Comparison of ENCODE assay signal across 16 cellular contexts in genomic region chr1:85705940-85706339, GRCh38. TPM values are rescaled to one million over a fixed set of nuclear protein-coding genes. Genes with fewer than 3 reads are reported as not detected.
DNase-seq lines count a peak whose midpoint lies in the region; ATAC-seq and TF ChIP-seq lines count a peak whose summit lies in the region.
"Had no signal": no experiment of that assay in that cellular context is flagged by ENCODE, and none has a peak within 500 bp of the region (broad histone marks: within the 10 kb centered on the region; RNA-seq: fewer than 3 reads in every experiment).

No MANE protein-coding gene starts in this region.

- DNase-seq in activated CD4-positive, alpha-beta T cell treated with anti-CD3 and anti-CD28 coated beads for 36 hours, result no peak
- DNase-seq in activated CD4-positive, alpha-beta T cell treated with anti-CD3 and anti-CD28 coated beads, Interleukin-2, amount 50 U/mL, for 4 hours, result no peak
- no peak for DNase-seq in HFFc6
- DNase-seq in activated naive CD8-positive, alpha-beta T cell treated with anti-CD3 and anti-CD28 coated beads for 36 hours, result no peak
- DNase-seq in natural killer cell treated with Interleukin-12 subunit alpha and Interleukin-12 subunit beta and Interleukin-15 and Interleukin-18, amount 100 ng/mL, for 72 hours (ENCODE audit: low spot score), result no peak
- no peak for DNase-seq in NCI-H524 treated with DMSO at 0.1 percent for 48 hours (lab: John Stamatoyannopoulos, UW)
- DNase-seq: aorta, hypothalamus, left lung, NCI-H1930, NCI-H524, Peyer's patch, SW 1271, testis had no signal

- ATAC-seq in activated CD4-positive, alpha-beta T cell treated with anti-CD3 and anti-CD28 coated beads for 36 hours, result no peak
- ATAC-seq in natural killer cell treated with Interleukin-12 subunit alpha and Interleukin-12 subunit beta and Interleukin-15 and Interleukin-18, amount 100 ng/mL, for 72 hours, result no peak
- ATAC-seq in HG02885 (IDR thresholded peaks at IDR 0.05; ENCODE audit: poor library complexity, unreplicated experiment), result no peak
- ATAC-seq in GM21390 (IDR thresholded peaks at IDR 0.05; ENCODE audit: unreplicated experiment), result no peak
- ATAC-seq: left lung had no signal

- CTCF ChIA-PET in activated CD4-positive, alpha-beta T cell treated with anti-CD3 and anti-CD28 coated beads for 36 hours (lab: Charles Lee), result interaction anchor here (0.6 to 0.9 kb wide), 2 partner anchors 12 to 453 kb away, joined by 3 to 4 read pairs; no protein-coding TSS in a partner anchor

- peaks cover 27% of the 10 kb centered on the region for H3K4me1 Mint-ChIP-seq in activated CD4-positive, alpha-beta T cell treated with anti-CD3 and anti-CD28 coated beads for 36 hours
- H3K4me1 Mint-ChIP-seq in HFFc6 (ENCODE audit: low read depth), result peaks cover 20% of the 10 kb centered on the region
- H3K4me1 Mint-ChIP-seq in activated naive CD8-positive, alpha-beta T cell treated with anti-CD3 and anti-CD28 coated beads for 36 hours, result peaks cover 21% of the 10 kb centered on the region
- peaks cover 13 to 25% of the 10 kb centered on the region in 2 donors for H3K4me1 Mint-ChIP-seq in natural killer cell treated with Interleukin-12 subunit alpha and Interleukin-12 subunit beta and Interleukin-15 and Interleukin-18, amount 100 ng/mL, for 72 hours (ENCODE audit: low read depth in 2 of 2)

- peaks cover 26% of the 10 kb centered on the region for H3K36me3 Mint-ChIP-seq in activated CD4-positive, alpha-beta T cell treated with anti-CD3 and anti-CD28 coated beads for 36 hours (ENCODE audit: low read depth)
- H3K36me3 Mint-ChIP-seq in HFFc6 (ENCODE audit: low read depth), result peaks cover 43% of the 10 kb centered on the region
- peaks cover 28% of the 10 kb centered on the region for H3K36me3 Mint-ChIP-seq in activated naive CD8-positive, alpha-beta T cell treated with anti-CD3 and anti-CD28 coated beads for 36 hours
- peaks cover 20% of the 10 kb centered on the region for H3K36me3 Mint-ChIP-seq in natural killer cell treated with Interleukin-12 subunit alpha and Interleukin-12 subunit beta and Interleukin-15 and Interleukin-18, amount 100 ng/mL, for 72 hours

- H3K4me3 Mint-ChIP-seq in activated CD4-positive, alpha-beta T cell treated with anti-CD3 and anti-CD28 coated beads for 36 hours, result peak overlapping the region; percentile 38
- peak overlapping the region; percentile 61 for H3K4me3 Mint-ChIP-seq in HFFc6
- H3K4me3 Mint-ChIP-seq in activated naive CD8-positive, alpha-beta T cell treated with anti-CD3 and anti-CD28 coated beads for 36 hours, result peak overlapping the region; percentile 50
- peak overlapping the region; percentile 47 for H3K4me3 Mint-ChIP-seq in natural killer cell treated with Interleukin-12 subunit alpha and Interleukin-12 subunit beta and Interleukin-15 and Interleukin-18, amount 100 ng/mL, for 72 hours

- no peaks in the 10 kb centered on the region for H3K27me3 Mint-ChIP-seq in activated CD4-positive, alpha-beta T cell treated with anti-CD3 and anti-CD28 coated beads for 36 hours
- no peaks in the 10 kb centered on the region for H3K27me3 Mint-ChIP-seq in HFFc6 (ENCODE audit: insufficient read depth)
- no peaks in the 10 kb centered on the region for H3K27me3 Mint-ChIP-seq in activated naive CD8-positive, alpha-beta T cell treated with anti-CD3 and anti-CD28 coated beads for 36 hours
- H3K27me3 Mint-ChIP-seq in natural killer cell treated with Interleukin-12 subunit alpha and Interleukin-12 subunit beta and Interleukin-15 and Interleukin-18, amount 100 ng/mL, for 72 hours, result no peaks in the 10 kb centered on the region

- no peak for TF ChIP-seq CTCF in HFFc6 (IDR thresholded peaks at IDR 0.05)

- no peaks in the 10 kb centered on the region for H3K9me3 Mint-ChIP-seq in activated CD4-positive, alpha-beta T cell treated with anti-CD3 and anti-CD28 coated beads for 36 hours (ENCODE audit: low read depth)
- no peaks in the 10 kb centered on the region for H3K9me3 Mint-ChIP-seq in HFFc6
- no peaks in the 10 kb centered on the region for H3K9me3 Mint-ChIP-seq in activated naive CD8-positive, alpha-beta T cell treated with anti-CD3 and anti-CD28 coated beads for 36 hours
- no peaks in the 10 kb centered on the region for H3K9me3 Mint-ChIP-seq in natural killer cell treated with Interleukin-12 subunit alpha and Interleukin-12 subunit beta and Interleukin-15 and Interleukin-18, amount 100 ng/mL, for 72 hours

- no peak overlapping the region for H3K27ac Mint-ChIP-seq in activated CD4-positive, alpha-beta T cell treated with anti-CD3 and anti-CD28 coated beads for 36 hours
- H3K27ac Mint-ChIP-seq in HFFc6, result no peak overlapping the region
- H3K27ac Mint-ChIP-seq in activated naive CD8-positive, alpha-beta T cell treated with anti-CD3 and anti-CD28 coated beads for 36 hours, result no peak overlapping the region
- no peak overlapping the region for H3K27ac Mint-ChIP-seq in natural killer cell treated with Interleukin-12 subunit alpha and Interleukin-12 subunit beta and Interleukin-15 and Interleukin-18, amount 100 ng/mL, for 72 hours

- intact Hi-C loops in activated CD4-positive, alpha-beta T cell treated with anti-CD3 and anti-CD28 coated beads for 36 hours (cut with DNase I, micrococcal nuclease), result loop anchor here (5.0 to 10.0 kb wide), 6 partner anchors 401 to 999 kb away; partner anchors contain the start of genes BCL10 (in 1 of the 2), C1orf52 (in 1 of the 2) and SH3GLB1 (in 1 of the 2)

- POLR2A ChIA-PET in activated CD4-positive, alpha-beta T cell treated with anti-CD3 and anti-CD28 coated beads for 36 hours (lab: Charles Lee), result no interaction called here

RNA-seq across cellular contexts. Expression of gene ZNHIT6, which starts 2.3 kb away (rescaled TPM):
- total RNA-seq in activated CD4-positive, alpha-beta T cell treated with anti-CD3 and anti-CD28 coated beads for 36 hours, result 10 to 100 TPM; 20.7 to 23.8 TPM
- total RNA-seq in HFFc6 (2021; fragmentation: NEBNext Ultra II Directional; extraction: Animal tissue kit (Norgen Biotek cat#: 25700)), result 10 to 100 TPM; 21.5 to 25.9 (median 23.6) TPM
- 10 to 100 TPM; 31.6 to 32.5 TPM for total RNA-seq in activated naive CD8-positive, alpha-beta T cell treated with anti-CD3 and anti-CD28 coated beads for 36 hours
- total RNA-seq in natural killer cell treated with Interleukin-12 subunit alpha and Interleukin-12 subunit beta and Interleukin-15 and Interleukin-18, amount 100 ng/mL, for 72 hours, result 10 to 100 TPM; 17.5 to 18.9 TPM
